Comparison of ENCODE assay signal across 34 cellular contexts in the genomic region with DNA sequence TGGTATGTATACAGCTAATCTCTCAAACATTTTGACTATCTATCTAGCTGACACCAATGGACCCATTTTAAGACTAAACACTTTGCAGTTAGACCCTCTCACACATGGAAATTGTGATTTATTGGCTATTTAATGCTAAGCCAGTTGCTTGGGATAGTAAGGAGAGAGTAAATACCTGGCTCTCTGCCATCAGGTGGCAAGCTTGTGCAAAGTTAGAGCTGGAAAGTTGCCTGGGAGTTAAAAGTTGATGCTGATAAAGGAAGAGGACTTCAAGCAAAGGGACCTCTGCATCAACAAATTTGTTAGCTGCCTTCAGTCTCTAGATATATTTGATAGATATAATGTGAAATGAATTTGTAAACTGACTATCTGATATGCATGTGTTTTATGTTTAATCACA.
"Had no signal": no experiment of that assay in that cellular context is flagged by ENCODE, and none has a peak within 500 bp of the region (broad histone marks: within the 10 kb centered on the region; RNA-seq: fewer than 3 reads in every experiment).

No MANE protein-coding gene starts in this region.

- H3K36me3 ChIP-seq: cardiac muscle cell, MG63, WERI-Rb-1 had no signal

- DNase-seq: activated CD4-positive, alpha-beta memory T cell treated with anti-CD3 and anti-CD28 coated beads, Interleukin-2, amount 10 ng/mL, durations not matched to agents 7 days and 5 days; activated CD4-positive, alpha-beta T cell treated with anti-CD3 and anti-CD28 coated beads for 1 hour; activated CD4-positive, alpha-beta T cell treated with anti-CD3 and anti-CD28 coated beads for 48 hours; activated CD4-positive, CD25-positive, alpha-beta regulatory T cell; activated CD8-positive, alpha-beta memory T cell treated with anti-CD3 and anti-CD28 coated beads for 24 hours; activated CD8-positive, alpha-beta memory T cell treated with anti-CD3 and anti-CD28 coated beads, Interleukin-2, amount 10 ng/mL, durations not matched to agents 7 days and 5 days; activated CD8-positive, alpha-beta memory T cell treated with anti-CD3 and anti-CD28 coated beads, Interleukin-2, amount 50 U/mL, for 48 hours; activated effector memory CD4-positive, alpha-beta T cell treated with Interleukin-2 at 50 U/mL for 16 hours; activated naive CD4-positive, alpha-beta T cell treated with anti-CD3 and anti-CD28 coated beads, Interleukin-2, amount 10 ng/mL, durations not matched to agents 7 days and 5 days; activated naive CD8-positive, alpha-beta T cell treated with anti-CD3 and anti-CD28 coated beads, Interleukin-2, amount 50 U/mL, for 24 hours; activated T-cell treated with anti-CD3 and anti-CD28 coated beads, Interleukin-2, amount 50 U/mL, for 48 hours; anterior cingulate cortex; MG63; NCI-H1048; NCI-H1417; NCI-H187 treated with DMSO at 0.1 percent for 48 hours; NCI-H2081; NCI-H226; NCI-H446 treated with DMSO at 0.1 percent for 48 hours; NCI-H524; NCI-H69; NCI-H82; NK-92 treated with Interleukin-12 subunit alpha and Interleukin-12 subunit beta, amount 100 ng/mL, for 24 hours; PC-9; SW 1271; T-helper 1 cell; T-helper 2 cell; T1000; WERI-Rb-1 had no signal

- H3K27ac ChIP-seq: cardiac muscle cell, PC-9, RWPE1, WERI-Rb-1 had no signal

- H2AFZ ChIP-seq: PC-9 had no signal

- H3K4me2 ChIP-seq: PC-9 had no signal

- H3K4me3 ChIP-seq: cardiac muscle cell, K562, MG63, PC-9 had no signal

- H3K9me3 ChIP-seq: MG63 had no signal

- FAIRE-seq: K562, RCC 7860 had no signal

- H3K27me3 ChIP-seq: cardiac muscle cell, MG63 had no signal

- ATAC-seq: activated CD8-positive, alpha-beta memory T cell treated with anti-CD3 and anti-CD28 coated beads, Interleukin-2, amount 10 ng/mL, durations not matched to agents 7 days and 5 days; activated naive CD8-positive, alpha-beta T cell treated with anti-CD3 and anti-CD28 coated beads, Interleukin-2, amount 50 U/mL, for 24 hours; K562; Right ventricle myocardium inferior had no signal
